Comparison of ENCODE assay signal across 8 cellular contexts in genomic region chr11:36306888-36307287, GRCh38. TPM values are rescaled to one million over a fixed set of nuclear protein-coding genes. Genes with fewer than 3 reads are reported as not detected.
DNase-seq lines count a peak whose midpoint lies in the region; ATAC-seq and TF ChIP-seq lines count a peak whose summit lies in the region.

No MANE protein-coding gene starts in this region.

- peaks cover 0 to 2% of the 10 kb centered on the region in 2 donors for H3K9me3 Mint-ChIP-seq in natural killer cell
- H3K9me3 Mint-ChIP-seq in activated T-cell treated with anti-CD3 and anti-CD28 coated beads, Interleukin-2, amount 50 U/mL, for 4 hours = no peaks in the 10 kb centered on the region

- ATAC-seq in natural killer cell (peak in 2 of 3 donors; percentile 29 to 47), esophagus mucosa (no peak)
- no peak for ATAC-seq in activated T-cell treated with anti-CD3 and anti-CD28 coated beads, Interleukin-2, amount 50 U/mL, for 4 hours

- peaks cover 20 to 21% of the 10 kb centered on the region in 2 donors for H3K4me1 Mint-ChIP-seq in natural killer cell
- H3K4me1 Mint-ChIP-seq in activated T-cell treated with anti-CD3 and anti-CD28 coated beads, Interleukin-2, amount 50 U/mL, for 4 hours (ENCODE audit: low read depth) = peaks cover 2% of the 10 kb centered on the region

- TF ChIP-seq CTCF in GM12872 (IDR thresholded peaks at IDR 0.05; ENCODE audit: insufficient read depth, low read depth, low read length) (peak; percentile 32; the same call in 1 of the 3 replicates), natural killer cell (IDR thresholded peaks at IDR 0.05) (peak; percentile 59)

- H3K4me3 Mint-ChIP-seq in natural killer cell = peak overlapping the region; percentile 38
- H3K4me3 Mint-ChIP-seq in activated T-cell treated with anti-CD3 and anti-CD28 coated beads, Interleukin-2, amount 50 U/mL, for 4 hours = no peak overlapping the region

- intact Hi-C loops in natural killer cell (cut with micrococcal nuclease) = loop anchor here (1.0 to 10.0 kb wide), 3 partner anchors 68 to 185 kb away; no protein-coding TSS in a partner anchor

- peaks cover 11 to 16% of the 10 kb centered on the region in 2 donors for H3K27me3 Mint-ChIP-seq in natural killer cell (ENCODE audit: low read depth in 2 of 2)
- peaks cover 16% of the 10 kb centered on the region for H3K27me3 Mint-ChIP-seq in activated T-cell treated with anti-CD3 and anti-CD28 coated beads, Interleukin-2, amount 50 U/mL, for 4 hours (ENCODE audit: low read depth)

- peak; percentile 60 for DNase-seq in M059J (ENCODE audit: low read depth)
- DNase-seq in astrocyte of the hippocampus (ENCODE audit: low read depth, low spot score) = peak; percentile 77
- DNase-seq in natural killer cell = no peak
- DNase-seq in activated T-cell treated with anti-CD3 and anti-CD28 coated beads, Interleukin-2, amount 50 U/mL, for 4 hours = no peak
- DNase-seq in NCI-H2081 treated with DMSO at 0.1 percent for 48 hours (lab: John Stamatoyannopoulos, UW) = no peak
- no peak for DNase-seq in NCI-H2029 treated with DMSO at 0.1 percent for 48 hours (lab: John Stamatoyannopoulos, UW)

- no peaks in the 10 kb centered on the region for H3K36me3 Mint-ChIP-seq in natural killer cell
- H3K36me3 Mint-ChIP-seq in activated T-cell treated with anti-CD3 and anti-CD28 coated beads, Interleukin-2, amount 50 U/mL, for 4 hours (ENCODE audit: insufficient read depth) = no peaks in the 10 kb centered on the region

- peak overlapping the region; percentile 27 to 31 for H3K27ac Mint-ChIP-seq in natural killer cell

RNA-seq across cellular contexts. Expression of gene PRR5L, which starts 10.8 kb away (rescaled TPM):
- 72.9 and 81.1 TPM in 2 replicates for total RNA-seq in M059J (2014; rRNA removed; shearing (Covaris generic))
- total RNA-seq in natural killer cell (100 to 1,000 TPM; 128 to 367 (median 303) TPM), esophagus mucosa (2.1 TPM)
- 1 to 10 TPM; 5.1 to 10.0 (median 8.5) TPM for total RNA-seq in activated T-cell treated with anti-CD3 and anti-CD28 coated beads, Interleukin-2, amount 50 U/mL, for 4 hours

RNA-seq across cellular contexts. Expression of gene COMMD9, which starts 17.7 kb away (rescaled TPM):
- 80.1 and 94.4 TPM in 2 replicates for total RNA-seq in M059J (2014; rRNA removed; shearing (Covaris generic))
- total RNA-seq in natural killer cell (10 to 100 TPM; 64.6 to 79.1 (median 74.0) TPM), esophagus mucosa (61.8 TPM)
- 10 to 100 TPM; 47.0 to 55.4 (median 53.1) TPM for total RNA-seq in activated T-cell treated with anti-CD3 and anti-CD28 coated beads, Interleukin-2, amount 50 U/mL, for 4 hours

Comparison
In these comparisons a context has a peak if more than half of its experiments do, and no peak if none do; other contexts are left out.
1. DNase-seq: peak in M059J (single experiment) and astrocyte of the hippocampus (single experiment); none in natural killer cell (single experiment), activated T-cell treated with anti-CD3 and anti-CD28 coated beads, Interleukin-2, amount 50 U/mL, for 4 hours (single experiment), NCI-H2081 treated with DMSO at 0.1 percent for 48 hours (single experiment) and NCI-H2029 treated with DMSO at 0.1 percent for 48 hours (single experiment).
2. ATAC-seq: peak in natural killer cell (2 of 3); none in activated T-cell treated with anti-CD3 and anti-CD28 coated beads, Interleukin-2, amount 50 U/mL, for 4 hours (0 of 2) and esophagus mucosa (single experiment).